Comparison of ENCODE assay signal across 16 cellular contexts in the genomic region with DNA sequence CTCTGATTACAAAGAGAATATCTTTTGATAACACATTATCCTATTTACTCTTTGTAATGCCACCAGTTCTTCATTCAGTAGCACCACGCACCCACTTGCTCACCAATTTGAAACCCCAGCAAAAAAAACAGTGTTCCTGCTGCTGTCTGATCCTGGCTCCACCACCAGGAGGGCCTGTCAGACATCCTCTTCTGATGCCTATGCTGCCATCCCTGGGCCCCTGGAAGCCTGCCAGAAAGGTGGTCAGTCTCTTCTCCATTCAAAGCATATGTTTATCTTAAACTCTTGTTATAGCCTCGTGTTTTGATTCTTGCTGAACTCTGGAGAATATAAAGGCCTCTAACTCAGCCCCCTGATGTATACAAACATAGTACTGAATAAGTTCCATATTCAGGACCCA.
DNase-seq lines count a peak whose midpoint lies in the region; ATAC-seq, FAIRE-seq and TF ChIP-seq lines count a peak whose summit lies in the region.
"Had no signal": no experiment of that assay in that cellular context is flagged by ENCODE, and none has a peak within 500 bp of the region (broad histone marks: within the 10 kb centered on the region; RNA-seq: fewer than 3 reads in every experiment).

No MANE protein-coding gene starts in this region.

- no peaks in the 10 kb centered on the region for H3K27me3 Mint-ChIP-seq in endodermal cell (ENCODE audit: insufficient read depth)

- intact Hi-C loops in sigmoid colon (cut with DNase I) = no loop called here

- H3K27me3 ChIP-seq in endodermal cell (ENCODE audit: control insufficient read depth, insufficient read depth, low read length, poor library complexity, severe bottlenecking) = no peaks in the 10 kb centered on the region
- H3K27me3 ChIP-seq in sigmoid colon = no peaks in the 10 kb centered on the region

- peaks cover 33% of the 10 kb centered on the region for H3K4me1 Mint-ChIP-seq in endodermal cell
- H3K4me1 Mint-ChIP-seq: CD14-positive monocyte had no signal

- H3K36me3 ChIP-seq in endodermal cell (ENCODE audit: control insufficient read depth, insufficient read depth, low read length) (no peaks in the 10 kb centered on the region), sigmoid colon (no peaks in the 10 kb centered on the region)

- WGBS in endodermal cell (ENCODE audit: insufficient coverage in 1 of 2, insufficient read length in 1 of 2), 2 experiments = 91 to 100% methylated on average over 1 to 2 of the region's 2 CpGs
- 51 to 72% methylated on average over 2 of the region's 2 CpGs for WGBS in sigmoid colon, 2 donors

- no peak for FAIRE-seq in frontal cortex (lab: Jason Lieb, UNC)
- FAIRE-seq: GM12892, H54 had no signal

- H3K4me3 Mint-ChIP-seq in endodermal cell = no peak overlapping the region
- H3K4me3 Mint-ChIP-seq: CD14-positive monocyte; CD8-positive, alpha-beta T cell had no signal

- no peak for ATAC-seq in HG03432 (IDR thresholded peaks at IDR 0.05; ENCODE audit: unreplicated experiment)
- ATAC-seq: CD8-positive, alpha-beta T cell had no signal

- no peak for TF ChIP-seq POLR2A in sigmoid colon (IDR thresholded peaks at IDR 0.05)

- H3K9me3 ChIP-seq in endodermal cell (ENCODE audit: control insufficient read depth, low read length) = no peaks in the 10 kb centered on the region
- H3K9me3 ChIP-seq in sigmoid colon = no peaks in the 10 kb centered on the region
- H3K9me3 ChIP-seq: Caco-2 had no signal

- H3K27ac ChIP-seq in endodermal cell (ENCODE audit: low read depth, low read length) = no peak overlapping the region
- peak overlapping the region in 3 of 4 donors; percentile 67 to 75 (median 68) for H3K27ac ChIP-seq in sigmoid colon
- H3K27ac ChIP-seq: 22Rv1 had no signal

- no peak overlapping the region for H3K27ac Mint-ChIP-seq in endodermal cell
- H3K27ac Mint-ChIP-seq: CD14-positive monocyte; CD8-positive, alpha-beta T cell had no signal

- no peak for TF ChIP-seq EP300 in sigmoid colon (IDR thresholded peaks at IDR 0.05)

- no peaks in the 10 kb centered on the region for H3K36me3 Mint-ChIP-seq in endodermal cell (ENCODE audit: low read depth)
- H3K36me3 Mint-ChIP-seq: CD14-positive monocyte; CD8-positive, alpha-beta T cell had no signal

- TF ChIP-seq CTCF in endodermal cell (conservative IDR thresholded peaks at IDR 0.05) = peak; percentile 65
- peak in 2 of 4 experiments; percentile 13 to 29 for TF ChIP-seq CTCF in sigmoid colon (IDR thresholded peaks at IDR 0.05)

- no peaks in the 10 kb centered on the region for H3K9me3 Mint-ChIP-seq in endodermal cell
- H3K9me3 Mint-ChIP-seq: CD8-positive, alpha-beta T cell had no signal

- H3K4me3 ChIP-seq in endodermal cell (ENCODE audit: low read length) (no peak overlapping the region), sigmoid colon (no peak overlapping the region)

- no peak overlapping the region for H3K9ac ChIP-seq in endodermal cell (ENCODE audit: extremely low read depth, low read length, poor library complexity, severe bottlenecking)

- peaks cover 11% of the 10 kb centered on the region for H3K4me1 ChIP-seq in endodermal cell (ENCODE audit: control insufficient read depth, insufficient read depth, low read length)
- peaks cover 2 to 34% (median 25%) of the 10 kb centered on the region in 4 donors for H3K4me1 ChIP-seq in sigmoid colon
- H3K4me1 ChIP-seq: Caco-2 had no signal

- peak; percentile 9 for DNase-seq in NCI-H1105 (lab: John Stamatoyannopoulos, UW)
- DNase-seq in NCI-H1105 treated with DMSO at 0.1 percent for 48 hours (lab: John Stamatoyannopoulos, UW) = no peak
- DNase-seq in CMK (ENCODE audit: low read depth) = peak; percentile 9
- no peak for DNase-seq in endodermal cell
- peak; percentile 82 for DNase-seq in sigmoid colon
- no peak for DNase-seq in frontal cortex (ENCODE audit: low spot score in 2 of 2)
- DNase-seq: Caco-2; CD8-positive, alpha-beta T cell; DND-41; GDM1; IMR-90 had no signal

Comparison
In these comparisons a context has a peak if more than half of its experiments do, and no peak if none do; other contexts are left out.
1. DNase-seq: peak in NCI-H1105 (single experiment), CMK (single experiment) and sigmoid colon (single experiment); none in NCI-H1105 treated with DMSO at 0.1 percent for 48 hours (single experiment), endodermal cell (single experiment) and frontal cortex (0 of 2).